Comparison of ENCODE assay signal across 17 cellular contexts in genomic region chr2:239790313-239790712, GRCh38.
A peak's percentile ranks its signal among the peaks of the same experiment; 100 is the strongest.
DNase-seq lines count a peak whose midpoint lies in the region; ATAC-seq and TF ChIP-seq lines count a peak whose summit lies in the region.
"Had no signal": no experiment of that assay in that cellular context is flagged by ENCODE, and none has a peak within 500 bp of the region (broad histone marks: within the 10 kb centered on the region; RNA-seq: fewer than 3 reads in every experiment).

No MANE protein-coding gene starts in this region.

- H3K27me3 ChIP-seq in tibial artery, result no peaks in the 10 kb centered on the region
- H3K27me3 ChIP-seq: MG63 had no signal

- CTCF ChIA-PET in activated CD8-positive, alpha-beta memory T cell treated with anti-CD3 and anti-CD28 coated beads, Interleukin-2, amount 10 ng/mL, durations not matched to agents 7 days and 5 days (lab: Charles Lee), result no interaction called here

- H3K4me1 Mint-ChIP-seq in activated CD8-positive, alpha-beta memory T cell treated with anti-CD3 and anti-CD28 coated beads, Interleukin-2, amount 10 ng/mL, durations not matched to agents 7 days and 5 days, result no peaks in the 10 kb centered on the region
- no peaks in the 10 kb centered on the region for H3K4me1 Mint-ChIP-seq in stimulated activated naive B cell treated with anti-CD40 and anti-IgM and Interleukin-4, amounts not matched to agents 10 μg/mL and 1 μg/mL and 100 μg/mL, for 72 hours

- peaks cover 0 to 4% (median 2%) of the 10 kb centered on the region in 3 donors for H3K9me3 ChIP-seq in tibial artery
- H3K9me3 ChIP-seq: MG63 had no signal

- H3K27ac Mint-ChIP-seq in activated CD8-positive, alpha-beta memory T cell treated with anti-CD3 and anti-CD28 coated beads, Interleukin-2, amount 10 ng/mL, durations not matched to agents 7 days and 5 days, result no peak overlapping the region
- no peak overlapping the region for H3K27ac Mint-ChIP-seq in stimulated activated naive B cell treated with anti-CD40 and anti-IgM and Interleukin-4, amounts not matched to agents 10 μg/mL and 1 μg/mL and 100 μg/mL, for 72 hours

- no peak overlapping the region for H3K4me3 Mint-ChIP-seq in activated CD8-positive, alpha-beta memory T cell treated with anti-CD3 and anti-CD28 coated beads, Interleukin-2, amount 10 ng/mL, durations not matched to agents 7 days and 5 days
- H3K4me3 Mint-ChIP-seq in stimulated activated naive B cell treated with anti-CD40 and anti-IgM and Interleukin-4, amounts not matched to agents 10 μg/mL and 1 μg/mL and 100 μg/mL, for 72 hours, result no peak overlapping the region

- H3K9me3 Mint-ChIP-seq in activated CD8-positive, alpha-beta memory T cell treated with anti-CD3 and anti-CD28 coated beads, Interleukin-2, amount 10 ng/mL, durations not matched to agents 7 days and 5 days (ENCODE audit: low read depth), result no peaks in the 10 kb centered on the region
- H3K9me3 Mint-ChIP-seq in stimulated activated naive B cell treated with anti-CD40 and anti-IgM and Interleukin-4, amounts not matched to agents 10 μg/mL and 1 μg/mL and 100 μg/mL, for 72 hours, result peaks cover 8 to 10% of the 10 kb centered on the region in 2 donors

- no peak for ATAC-seq in activated CD8-positive, alpha-beta memory T cell treated with anti-CD3 and anti-CD28 coated beads, Interleukin-2, amount 10 ng/mL, durations not matched to agents 7 days and 5 days
- ATAC-seq in stimulated activated naive B cell treated with anti-CD40 and anti-IgM and Interleukin-4, amounts not matched to agents 10 μg/mL and 1 μg/mL and 100 μg/mL, for 72 hours (replicated peaks), result no peak
- ATAC-seq: PC-3 had no signal

- peak; percentile 26 for DNase-seq in activated CD8-positive, alpha-beta memory T cell treated with anti-CD3 and anti-CD28 coated beads, Interleukin-2, amount 10 ng/mL, durations not matched to agents 7 days and 5 days
- DNase-seq in activated CD8-positive, alpha-beta memory T cell treated with anti-CD3 and anti-CD28 coated beads, Interleukin-2, amount 50 U/mL, for 4 hours, result no peak
- peak; percentile 6 for DNase-seq in D341Med (ENCODE audit: low spot score)
- peak; percentile 55 for DNase-seq in mesenteric fat pad (ENCODE audit: low spot score)
- peak; percentile 10 to 41 for DNase-seq in tibial artery
- DNase-seq in NCI-H82 (lab: John Stamatoyannopoulos, UW), result no peak
- no peak for DNase-seq in midbrain (lab: John Stamatoyannopoulos, UW)
- no peak for DNase-seq in stimulated activated naive B cell treated with anti-CD40 and anti-IgM and Interleukin-4, amounts not matched to agents 10 μg/mL and 1 μg/mL and 100 μg/mL, for 72 hours
- DNase-seq: 8988T, DMS153, H7, MG63, NCI-H1092 treated with DMSO at 0.1 percent for 48 hours, NCI-H1694 treated with DMSO at 0.1 percent for 48 hours, NCI-H69, PC-3 had no signal

- no peaks in the 10 kb centered on the region for H3K36me3 Mint-ChIP-seq in activated CD8-positive, alpha-beta memory T cell treated with anti-CD3 and anti-CD28 coated beads, Interleukin-2, amount 10 ng/mL, durations not matched to agents 7 days and 5 days
- H3K36me3 Mint-ChIP-seq in stimulated activated naive B cell treated with anti-CD40 and anti-IgM and Interleukin-4, amounts not matched to agents 10 μg/mL and 1 μg/mL and 100 μg/mL, for 72 hours, result peaks cover 0 to 4% of the 10 kb centered on the region in 2 donors

- no peak overlapping the region for H3K4me3 ChIP-seq in tibial artery
- H3K4me3 ChIP-seq: MG63 had no signal

- no peak for TF ChIP-seq CTCF in tibial artery (IDR thresholded peaks at IDR 0.05)

- no peaks in the 10 kb centered on the region for H3K36me3 ChIP-seq in tibial artery
- H3K36me3 ChIP-seq: MG63 had no signal

- intact Hi-C loops in tibial artery (cut with DNase I; ENCODE audit: low total_unique reads), result no loop called here

- no peak overlapping the region for H3K27ac ChIP-seq in tibial artery
- H3K27ac ChIP-seq: C4-2B had no signal

- no peaks in the 10 kb centered on the region for H3K4me1 ChIP-seq in tibial artery

- peaks cover 17% of the 10 kb centered on the region for H3K27me3 Mint-ChIP-seq in activated CD8-positive, alpha-beta memory T cell treated with anti-CD3 and anti-CD28 coated beads, Interleukin-2, amount 10 ng/mL, durations not matched to agents 7 days and 5 days
- H3K27me3 Mint-ChIP-seq in stimulated activated naive B cell treated with anti-CD40 and anti-IgM and Interleukin-4, amounts not matched to agents 10 μg/mL and 1 μg/mL and 100 μg/mL, for 72 hours, result peaks cover 13 to 19% of the 10 kb centered on the region in 2 donors

Comparison
In these comparisons a context has a peak if more than half of its experiments do, and no peak if none do; other contexts are left out.
1. DNase-seq: peak in activated CD8-positive, alpha-beta memory T cell treated with anti-CD3 and anti-CD28 coated beads, Interleukin-2, amount 10 ng/mL, durations not matched to agents 7 days and 5 days (single experiment), D341Med (single experiment), mesenteric fat pad (single experiment) and tibial artery (2 of 2); none in activated CD8-positive, alpha-beta memory T cell treated with anti-CD3 and anti-CD28 coated beads, Interleukin-2, amount 50 U/mL, for 4 hours (single experiment), NCI-H82 (single experiment), midbrain (single experiment) and stimulated activated naive B cell treated with anti-CD40 and anti-IgM and Interleukin-4, amounts not matched to agents 10 μg/mL and 1 μg/mL and 100 μg/mL, for 72 hours (single experiment).